Comparison of ENCODE assay signal across 30 cellular contexts in genomic region chr2:9617296-9617695, GRCh38. TPM values are rescaled to one million over a fixed set of nuclear protein-coding genes. Genes with fewer than 3 reads are reported as not detected.
DNase-seq lines count a peak whose midpoint lies in the region; ATAC-seq and TF ChIP-seq lines count a peak whose summit lies in the region.
"Had no signal": no experiment of that assay in that cellular context is flagged by ENCODE, and none has a peak within 500 bp of the region (broad histone marks: within the 10 kb centered on the region; RNA-seq: fewer than 3 reads in every experiment).

No MANE protein-coding gene starts in this region.

- H3K4me3 Mint-ChIP-seq in activated CD4-positive, alpha-beta T cell treated with anti-CD3 and anti-CD28 coated beads, Interleukin-2, amount 10 ng/mL, durations not matched to agents 7 days and 5 days, result peak overlapping the region; percentile 14
- peak overlapping the region in 5 of 8 donors; percentile 55 to 85 (median 62) for H3K4me3 Mint-ChIP-seq in CD4-positive, alpha-beta memory T cell
- peak overlapping the region; percentile 35 for H3K4me3 Mint-ChIP-seq in activated CD8-positive, alpha-beta T cell treated with anti-CD3 and anti-CD28 coated beads, Interleukin-2, amount 10 ng/mL, durations not matched to agents 7 days and 5 days
- H3K4me3 Mint-ChIP-seq in immature natural killer cell, result peak overlapping the region; percentile 10 to 90 (median 63)
- H3K4me3 Mint-ChIP-seq: activated B cell treated with CpG ODN at 0.5 μM for 24 hours, endodermal cell, memory B cell, neural progenitor cell had no signal

- peak overlapping the region; percentile 48 for H3K27ac Mint-ChIP-seq in activated CD4-positive, alpha-beta T cell treated with anti-CD3 and anti-CD28 coated beads, Interleukin-2, amount 10 ng/mL, durations not matched to agents 7 days and 5 days
- peak overlapping the region in 6 of 7 donors; percentile 58 to 84 (median 78) for H3K27ac Mint-ChIP-seq in CD4-positive, alpha-beta memory T cell
- no peak overlapping the region for H3K27ac Mint-ChIP-seq in activated CD8-positive, alpha-beta T cell treated with anti-CD3 and anti-CD28 coated beads, Interleukin-2, amount 10 ng/mL, durations not matched to agents 7 days and 5 days
- H3K27ac Mint-ChIP-seq in immature natural killer cell, result peak overlapping the region; percentile 78 to 94 (median 89)
- H3K27ac Mint-ChIP-seq: activated B cell treated with CpG ODN at 0.5 μM for 24 hours, endodermal cell, memory B cell, neural progenitor cell had no signal

- intact Hi-C loops in CD4-positive, alpha-beta memory T cell (cut with micrococcal nuclease), result no loop called here
- intact Hi-C loops in uterus (cut with DNase I; ENCODE audit: low total_unique reads), result no loop called here

- peaks cover 63% of the 10 kb centered on the region for H3K36me3 Mint-ChIP-seq in activated CD4-positive, alpha-beta T cell treated with anti-CD3 and anti-CD28 coated beads, Interleukin-2, amount 10 ng/mL, durations not matched to agents 7 days and 5 days (ENCODE audit: low read depth)
- H3K36me3 Mint-ChIP-seq in CD4-positive, alpha-beta memory T cell, result peaks cover 29 to 42% of the 10 kb centered on the region in 2 donors
- H3K36me3 Mint-ChIP-seq in activated CD8-positive, alpha-beta T cell treated with anti-CD3 and anti-CD28 coated beads, Interleukin-2, amount 10 ng/mL, durations not matched to agents 7 days and 5 days (ENCODE audit: low read depth), result peaks cover 65% of the 10 kb centered on the region
- peaks cover 0 to 7% (median 5%) of the 10 kb centered on the region in 3 donors for H3K36me3 Mint-ChIP-seq in immature natural killer cell

- H3K9me3 Mint-ChIP-seq in activated CD4-positive, alpha-beta T cell treated with anti-CD3 and anti-CD28 coated beads, Interleukin-2, amount 10 ng/mL, durations not matched to agents 7 days and 5 days, result no peaks in the 10 kb centered on the region
- H3K9me3 Mint-ChIP-seq in CD4-positive, alpha-beta memory T cell, result no peaks in the 10 kb centered on the region
- no peaks in the 10 kb centered on the region for H3K9me3 Mint-ChIP-seq in activated CD8-positive, alpha-beta T cell treated with anti-CD3 and anti-CD28 coated beads, Interleukin-2, amount 10 ng/mL, durations not matched to agents 7 days and 5 days (ENCODE audit: insufficient read depth)
- H3K9me3 Mint-ChIP-seq in immature natural killer cell, result no peaks in the 10 kb centered on the region
- H3K9me3 Mint-ChIP-seq: activated B cell treated with CpG ODN at 0.5 μM for 24 hours, endodermal cell, memory B cell had no signal

- no peak overlapping the region for H3K4me3 ChIP-seq in CD4-positive, alpha-beta memory T cell (ENCODE audit: low read length in 2 of 2)
- H3K4me3 ChIP-seq in uterus, result no peak overlapping the region
- H3K4me3 ChIP-seq: neural progenitor cell, SK-N-MC, skin epidermis, testis, vagina had no signal

- no peaks in the 10 kb centered on the region for H3K27me3 Mint-ChIP-seq in activated CD4-positive, alpha-beta T cell treated with anti-CD3 and anti-CD28 coated beads, Interleukin-2, amount 10 ng/mL, durations not matched to agents 7 days and 5 days
- no peaks in the 10 kb centered on the region for H3K27me3 Mint-ChIP-seq in CD4-positive, alpha-beta memory T cell
- no peaks in the 10 kb centered on the region for H3K27me3 Mint-ChIP-seq in activated CD8-positive, alpha-beta T cell treated with anti-CD3 and anti-CD28 coated beads, Interleukin-2, amount 10 ng/mL, durations not matched to agents 7 days and 5 days (ENCODE audit: low read depth)
- H3K27me3 Mint-ChIP-seq in immature natural killer cell (ENCODE audit: low read depth in 3 of 3), result peaks cover 0 to 12% (median 2%) of the 10 kb centered on the region in 3 donors
- H3K27me3 Mint-ChIP-seq: activated B cell treated with CpG ODN at 0.5 μM for 24 hours, memory B cell had no signal

- peaks cover 88% of the 10 kb centered on the region for H3K4me1 ChIP-seq in CD4-positive, alpha-beta memory T cell (ENCODE audit: insufficient read depth, low read length)
- H3K4me1 ChIP-seq in uterus, result peaks cover 5 to 9% of the 10 kb centered on the region in 2 donors
- H3K4me1 ChIP-seq: neural progenitor cell had no signal

- ATAC-seq in activated CD8-positive, alpha-beta T cell treated with anti-CD3 and anti-CD28 coated beads, Interleukin-2, amount 10 ng/mL, durations not matched to agents 7 days and 5 days, result no peak
- ATAC-seq: left lobe of liver, PC-3 had no signal

- no peaks in the 10 kb centered on the region for H3K27me3 ChIP-seq in CD4-positive, alpha-beta memory T cell (ENCODE audit: insufficient read depth, low read length)
- no peaks in the 10 kb centered on the region for H3K27me3 ChIP-seq in uterus
- H3K27me3 ChIP-seq: neural progenitor cell, testis, vagina had no signal

- no peaks in the 10 kb centered on the region for H3K9me3 ChIP-seq in CD4-positive, alpha-beta memory T cell (ENCODE audit: control insufficient read depth in 1 of 2, low read length in 2 of 2)
- no peaks in the 10 kb centered on the region for H3K9me3 ChIP-seq in uterus
- H3K9me3 ChIP-seq: testis, vagina had no signal

- TF ChIP-seq POLR2A in uterus (IDR thresholded peaks at IDR 0.05), result no peak

- TF ChIP-seq CTCF in uterus (IDR thresholded peaks at IDR 0.05), result no peak

- no peaks in the 10 kb centered on the region for H3K36me3 ChIP-seq in CD4-positive, alpha-beta memory T cell (ENCODE audit: insufficient read depth, low read length)
- no peaks in the 10 kb centered on the region for H3K36me3 ChIP-seq in uterus
- H3K36me3 ChIP-seq: vagina had no signal

- CTCF ChIA-PET in activated CD4-positive, alpha-beta T cell treated with anti-CD3 and anti-CD28 coated beads, Interleukin-2, amount 10 ng/mL, durations not matched to agents 7 days and 5 days (lab: Charles Lee), result interaction anchor here (0.8 to 1.6 kb wide), 3 partner anchors 15 to 182 kb away, joined by 3 to 6 read pairs (median 3); no protein-coding TSS in a partner anchor
- CTCF ChIA-PET in CD4-positive, alpha-beta memory T cell (lab: Charles Lee; ENCODE audit: partially characterized antibody), result interaction anchor here (0.9 to 1.6 kb wide), 3 partner anchors 12 to 136 kb away, joined by 3 to 4 read pairs (median 3); no protein-coding TSS in a partner anchor
- CTCF ChIA-PET in activated CD8-positive, alpha-beta T cell treated with anti-CD3 and anti-CD28 coated beads, Interleukin-2, amount 10 ng/mL, durations not matched to agents 7 days and 5 days (lab: Charles Lee), result interaction anchor here (0.7 to 2.8 kb wide), 4 partner anchors 10 to 63 kb away, joined by 3 to 9 read pairs (median 4); partner anchors contain the start of gene YWHAQ

- no peak for DNase-seq in activated CD4-positive, alpha-beta T cell treated with anti-CD3 and anti-CD28 coated beads, Interleukin-2, amount 10 ng/mL, durations not matched to agents 7 days and 5 days
- DNase-seq in activated CD4-positive, alpha-beta T cell treated with anti-CD3 and anti-CD28 coated beads for 48 hours, result no peak
- DNase-seq in CD4-positive, alpha-beta memory T cell, result no peak
- DNase-seq in activated CD8-positive, alpha-beta T cell treated with anti-CD3 and anti-CD28 coated beads, Interleukin-2, amount 10 ng/mL, durations not matched to agents 7 days and 5 days, result no peak
- DNase-seq in immature natural killer cell, result no peak
- DNase-seq in uterus, result no peak
- DNase-seq in NCI-H187 (lab: John Stamatoyannopoulos, UW), result no peak
- no peak for DNase-seq in HUDEP-2 (lab: John Stamatoyannopoulos, UW; ENCODE audit: unreplicated experiment in 76 of 76)
- DNase-seq: activated B cell treated with CpG ODN at 0.5 μM for 24 hours; activated CD8-positive, alpha-beta memory T cell treated with anti-CD3 and anti-CD28 coated beads for 24 hours; caudate nucleus; endodermal cell; KG1; MM.1S; NCI-H1417 treated with DMSO at 0.1 percent for 48 hours; NCI-H2081; NCI-H2227 treated with DMSO at 0.1 percent for 48 hours; NCI-H526; NK-92 treated with Interleukin-12 subunit alpha and Interleukin-12 subunit beta, amount 100 ng/mL, for 24 hours; retina; stimulated activated naive CD4-positive, alpha-beta T cell; testis had no signal

- POLR2A ChIA-PET in activated CD4-positive, alpha-beta T cell treated with anti-CD3 and anti-CD28 coated beads, Interleukin-2, amount 10 ng/mL, durations not matched to agents 7 days and 5 days (lab: Charles Lee), result no interaction called here
- POLR2A ChIA-PET in CD4-positive, alpha-beta memory T cell (lab: Charles Lee; ENCODE audit: partially characterized antibody), result interaction anchor here (0.7 to 6.3 kb wide), 8 partner anchors 8 to 165 kb away, joined by 3 to 87 read pairs (median 4); partner anchors contain the start of genes ADAM17 and YWHAQ
- POLR2A ChIA-PET in activated CD8-positive, alpha-beta T cell treated with anti-CD3 and anti-CD28 coated beads, Interleukin-2, amount 10 ng/mL, durations not matched to agents 7 days and 5 days (lab: Charles Lee), result interaction anchor here (1.0 to 5.2 kb wide), 4 partner anchors 9 to 62 kb away, joined by 3 to 41 read pairs (median 12); partner anchors contain the start of genes ADAM17 and YWHAQ

- H3K27ac ChIP-seq in CD4-positive, alpha-beta memory T cell (ENCODE audit: low read depth, low read length), result no peak overlapping the region
- H3K27ac ChIP-seq in uterus, result no peak overlapping the region
- H3K27ac ChIP-seq: neural progenitor cell, parathyroid adenoma, SK-N-MC, testis, vagina had no signal

- H3K4me1 Mint-ChIP-seq in activated CD4-positive, alpha-beta T cell treated with anti-CD3 and anti-CD28 coated beads, Interleukin-2, amount 10 ng/mL, durations not matched to agents 7 days and 5 days, result peaks cover 90% of the 10 kb centered on the region
- peaks cover 74 to 99% (median 88%) of the 10 kb centered on the region in 4 donors for H3K4me1 Mint-ChIP-seq in CD4-positive, alpha-beta memory T cell
- peaks cover 87% of the 10 kb centered on the region for H3K4me1 Mint-ChIP-seq in activated CD8-positive, alpha-beta T cell treated with anti-CD3 and anti-CD28 coated beads, Interleukin-2, amount 10 ng/mL, durations not matched to agents 7 days and 5 days (ENCODE audit: low read depth)
- H3K4me1 Mint-ChIP-seq in immature natural killer cell, result peaks cover 93 to 100% of the 10 kb centered on the region in 2 donors

RNA-seq across cellular contexts. Expression of gene YWHAQ, which starts 13.5 kb away (rescaled TPM):
- total RNA-seq in activated CD4-positive, alpha-beta T cell treated with anti-CD3 and anti-CD28 coated beads, Interleukin-2, amount 10 ng/mL, durations not matched to agents 7 days and 5 days, result 100 to 1,000 TPM; 308 to 322 TPM
- total RNA-seq in CD4-positive, alpha-beta memory T cell, result 100 to 1,000 TPM; 124 TPM
- 100 to 1,000 TPM; 315 to 504 TPM for polyA plus RNA-seq in CD4-positive, alpha-beta memory T cell
- total RNA-seq in activated CD8-positive, alpha-beta T cell treated with anti-CD3 and anti-CD28 coated beads, Interleukin-2, amount 10 ng/mL, durations not matched to agents 7 days and 5 days, result 100 to 1,000 TPM; 292 to 315 TPM
- polyA plus RNA-seq in immature natural killer cell, result 100 to 1,000 TPM; 406 to 761 (median 479) TPM
- total RNA-seq in uterus, result 100 to 1,000 TPM; 155 to 275 (median 254) TPM
